8 cellular contexts compared by ENCODE assay signal in genomic region chr1:10211805-10212405, GRCh38. TPM values are rescaled to one million over a fixed set of nuclear protein-coding genes. Genes with fewer than 3 reads are reported as not detected.
DNase-seq lines count a peak whose midpoint lies in the region; ATAC-seq and TF ChIP-seq lines count a peak whose summit lies in the region.

No MANE protein-coding gene starts in this region.

- no peaks in the 10 kb centered on the region for H3K27me3 Mint-ChIP-seq in activated naive CD4-positive, alpha-beta T cell treated with anti-CD3 and anti-CD28 coated beads, Interleukin-2, amount 50 U/mL, for 24 hours
- H3K27me3 Mint-ChIP-seq in T-helper 17 cell, result no peaks in the 10 kb centered on the region
- H3K27me3 Mint-ChIP-seq in osteocyte (ENCODE audit: unreplicated experiment), result no peaks in the 10 kb centered on the region

- H3K9ac ChIP-seq in fibroblast of lung (ENCODE audit: insufficient read depth, low read length), result peak overlapping the region; percentile 89

- peaks cover 4% of the 10 kb centered on the region for H4K20me1 ChIP-seq in fibroblast of lung (ENCODE audit: control insufficient read depth, extremely low read depth, insufficient read depth, low read length)

- peak overlapping the region; percentile 92 for H3K4me2 ChIP-seq in fibroblast of lung (ENCODE audit: extremely low read depth, insufficient read depth, low read length)

- H3K4me1 ChIP-seq in fibroblast of lung (ENCODE audit: control insufficient read depth, extremely low read depth, insufficient read depth, low read length), result peaks cover 2% of the 10 kb centered on the region

- POLR2A ChIA-PET in GM10248 (lab: Yijun Ruan, JAX), result interaction anchor here (0.6 kb wide), 1 partner anchor 219 kb away, joined by 3 read pairs; no protein-coding TSS in a partner anchor

- H3K36me3 Mint-ChIP-seq in activated naive CD4-positive, alpha-beta T cell treated with anti-CD3 and anti-CD28 coated beads, Interleukin-2, amount 50 U/mL, for 24 hours, result no peaks in the 10 kb centered on the region
- H3K36me3 Mint-ChIP-seq in T-helper 17 cell (ENCODE audit: low read depth) (no peaks in the 10 kb centered on the region), osteocyte (ENCODE audit: unreplicated experiment) (no peaks in the 10 kb centered on the region)

- ATAC-seq in T-helper 17 cell, result no peak
- no peak for ATAC-seq in GM18502 (IDR thresholded peaks at IDR 0.05; ENCODE audit: poor library complexity, unreplicated experiment)

- H3K9me3 ChIP-seq in T-helper 17 cell (ENCODE audit: control insufficient read depth, low read length, poor library complexity, severe bottlenecking) (no peaks in the 10 kb centered on the region), fibroblast of lung (ENCODE audit: control insufficient read depth, insufficient read depth, low read depth, low read length) (no peaks in the 10 kb centered on the region)

- peak overlapping the region; percentile 74 for H3K4me3 Mint-ChIP-seq in activated naive CD4-positive, alpha-beta T cell treated with anti-CD3 and anti-CD28 coated beads, Interleukin-2, amount 50 U/mL, for 24 hours
- peak overlapping the region; percentile 84 for H3K4me3 Mint-ChIP-seq in T-helper 17 cell
- peak overlapping the region; percentile 95 for H3K4me3 Mint-ChIP-seq in osteocyte (ENCODE audit: unreplicated experiment)

- peaks cover 42% of the 10 kb centered on the region for H3K4me1 Mint-ChIP-seq in activated naive CD4-positive, alpha-beta T cell treated with anti-CD3 and anti-CD28 coated beads, Interleukin-2, amount 50 U/mL, for 24 hours
- H3K4me1 Mint-ChIP-seq in T-helper 17 cell, result peaks cover 35% of the 10 kb centered on the region
- peaks cover 43% of the 10 kb centered on the region for H3K4me1 Mint-ChIP-seq in osteocyte (ENCODE audit: unreplicated experiment)

- DNase-seq in activated naive CD4-positive, alpha-beta T cell treated with anti-CD3 and anti-CD28 coated beads, Interleukin-2, amount 50 U/mL, for 16 hours, result no peak
- DNase-seq in T-helper 17 cell (no peak), fibroblast of lung (ENCODE audit: low read depth in 2 of 2) (no peak), osteocyte (ENCODE audit: extremely low spot score, unreplicated experiment) (no peak), superior temporal gyrus (ENCODE audit: extremely low spot score) (no peak), GM10248 (ENCODE audit: extremely low spot score) (no peak)

- no peaks in the 10 kb centered on the region for H3K36me3 ChIP-seq in fibroblast of lung (ENCODE audit: control insufficient read depth, insufficient read depth, low read length)

- peak overlapping the region; percentile 9 for H3K27ac Mint-ChIP-seq in activated naive CD4-positive, alpha-beta T cell treated with anti-CD3 and anti-CD28 coated beads, Interleukin-2, amount 50 U/mL, for 24 hours
- H3K27ac Mint-ChIP-seq in T-helper 17 cell, result peak overlapping the region; percentile 32
- peak overlapping the region; percentile 97 for H3K27ac Mint-ChIP-seq in osteocyte (ENCODE audit: unreplicated experiment)

- no peak for TF ChIP-seq CTCF in fibroblast of lung (conservative IDR thresholded peaks at IDR 0.05 in 1 of 2, IDR thresholded peaks at IDR 0.05 in 1 of 2; ENCODE audit: low read depth in 1 of 2, low read length in 2 of 2)
- no peak for TF ChIP-seq CTCF in osteocyte (IDR thresholded peaks at IDR 0.05)
- TF ChIP-seq CTCF in GM10248 (IDR thresholded peaks at IDR 0.05; ENCODE audit: control extremely low read depth, extremely low read depth, low read depth, missing control alignments), result no peak

- H3K4me3 ChIP-seq in fibroblast of lung (replicated peaks in 1 of 4; ENCODE audit: control extremely low read depth in 1 of 4, insufficient read depth in 1 of 4, low read depth in 3 of 4, low read length in 4 of 4), result peak overlapping the region; percentile 80 to 91 (median 83)

- no peaks in the 10 kb centered on the region for H3K9me3 Mint-ChIP-seq in activated naive CD4-positive, alpha-beta T cell treated with anti-CD3 and anti-CD28 coated beads, Interleukin-2, amount 50 U/mL, for 24 hours
- no peaks in the 10 kb centered on the region for H3K9me3 Mint-ChIP-seq in osteocyte (ENCODE audit: unreplicated experiment)

- no peak overlapping the region for H2AFZ ChIP-seq in fibroblast of lung (ENCODE audit: low read length)

- H3K79me2 ChIP-seq in fibroblast of lung (ENCODE audit: control insufficient read depth, insufficient read depth, low read length), result peaks cover 51% of the 10 kb centered on the region

- peak overlapping the region; percentile 95 for H3K27ac ChIP-seq in fibroblast of lung (ENCODE audit: insufficient read depth, low read length)

- no peaks in the 10 kb centered on the region for H3K27me3 ChIP-seq in fibroblast of lung (ENCODE audit: control insufficient read depth, insufficient read depth, low read length)

- CTCF ChIA-PET in GM10248 (lab: Yijun Ruan, JAX), result interaction anchor here (4.2 kb wide), 1 partner anchor 126 kb away, joined by 45 read pairs; no protein-coding TSS in a partner anchor

RNA-seq across cellular contexts. Expression of gene KIF1B, which starts 1.5 kb away (rescaled TPM):
- 10 to 100 TPM; 10.9 to 13.3 TPM for total RNA-seq in T-helper 17 cell
- total RNA-seq in fibroblast of lung, result 19.5 and 34.3 TPM in 2 replicates
- 23.4 and 23.6 TPM in 2 replicates for polyA plus RNA-seq in fibroblast of lung
- polyA plus RNA-seq in fibroblast of lung (2012), result 18.7 and 23.8 TPM in 2 replicates
- 15.9 and 51.1 TPM in 2 replicates for polyA minus RNA-seq in fibroblast of lung (ENCODE audit: low replicate concordance)
- total RNA-seq in osteocyte, result 48.9 and 51.5 TPM in 2 replicates

Comparison
In these comparisons a context has a peak if more than half of its experiments do, and no peak if none do; other contexts are left out.
1. H3K27ac Mint-ChIP-seq: peak in every context shown above with its lines; median percentile 97 in osteocyte; 32 in T-helper 17 cell; 9 in activated naive CD4-positive, alpha-beta T cell treated with anti-CD3 and anti-CD28 coated beads, Interleukin-2, amount 50 U/mL, for 24 hours.